In genomic region chr7:150986556-150986955, GRCh38 we compare ENCODE assay signal across 1 cellular context.
TF ChIP-seq lines count a peak whose summit lies in the region.

No MANE protein-coding gene starts in this region.

TF ChIP-seq in HepG2, 621 proteins besides CTCF, POLR2A, EP300 and RAD21:
- TF ChIP-seq FOXO1 (CRISPR knock-in tag; IDR thresholded peaks at IDR 0.05): no peak
- no peak for TF ChIP-seq FOXA1 (IDR thresholded peaks at IDR 0.05)
- no peak for TF ChIP-seq FOXA1 (CRISPR knock-in tag; IDR thresholded peaks at IDR 0.05)
- no peak for TF ChIP-seq AKAP8 (CRISPR knock-in tag; IDR thresholded peaks at IDR 0.05)
- TF ChIP-seq FOXP1 (IDR thresholded peaks at IDR 0.05): no peak
- TF ChIP-seq FOXP1 (CRISPR knock-in tag; IDR thresholded peaks at IDR 0.05): no peak
- TF ChIP-seq TCF7L2 (IDR thresholded peaks at IDR 0.05; ENCODE audit: low read depth, low read length): no peak
- TF ChIP-seq RNF2 (conservative IDR thresholded peaks at IDR 0.05; ENCODE audit: low read depth): no peak
- no peak for TF ChIP-seq HMGXB4 (CRISPR knock-in tag; IDR thresholded peaks at IDR 0.05; ENCODE audit: borderline replicate concordance in 1 of 2, low read depth in 1 of 2)
- no peak for TF ChIP-seq SIN3A (IDR thresholded peaks at IDR 0.05; ENCODE audit: borderline replicate concordance, low read depth, low read length)
- no peak for TF ChIP-seq GPBP1L1 (CRISPR knock-in tag; IDR thresholded peaks at IDR 0.05)
- no peak for TF ChIP-seq REST (IDR thresholded peaks at IDR 0.05; ENCODE audit: borderline replicate concordance in 1 of 2, low read depth in 1 of 2, low read length in 2 of 2)
- TF ChIP-seq PREB (CRISPR knock-in tag; IDR thresholded peaks at IDR 0.05): no peak
- TF ChIP-seq ZMYM3 (CRISPR knock-in tag; IDR thresholded peaks at IDR 0.05): no peak
- TF ChIP-seq ZBTB39 (CRISPR knock-in tag; IDR thresholded peaks at IDR 0.05): no peak
- no peak for TF ChIP-seq POLR2G (IDR thresholded peaks at IDR 0.05; ENCODE audit: low read depth, low read length)
- TF ChIP-seq KLF6 (CRISPR knock-in tag; IDR thresholded peaks at IDR 0.05): no peak
TF ChIP-seq in HepG2: peak in this region for 0.
